9 cellular contexts compared by ENCODE assay signal in the genomic region with DNA sequence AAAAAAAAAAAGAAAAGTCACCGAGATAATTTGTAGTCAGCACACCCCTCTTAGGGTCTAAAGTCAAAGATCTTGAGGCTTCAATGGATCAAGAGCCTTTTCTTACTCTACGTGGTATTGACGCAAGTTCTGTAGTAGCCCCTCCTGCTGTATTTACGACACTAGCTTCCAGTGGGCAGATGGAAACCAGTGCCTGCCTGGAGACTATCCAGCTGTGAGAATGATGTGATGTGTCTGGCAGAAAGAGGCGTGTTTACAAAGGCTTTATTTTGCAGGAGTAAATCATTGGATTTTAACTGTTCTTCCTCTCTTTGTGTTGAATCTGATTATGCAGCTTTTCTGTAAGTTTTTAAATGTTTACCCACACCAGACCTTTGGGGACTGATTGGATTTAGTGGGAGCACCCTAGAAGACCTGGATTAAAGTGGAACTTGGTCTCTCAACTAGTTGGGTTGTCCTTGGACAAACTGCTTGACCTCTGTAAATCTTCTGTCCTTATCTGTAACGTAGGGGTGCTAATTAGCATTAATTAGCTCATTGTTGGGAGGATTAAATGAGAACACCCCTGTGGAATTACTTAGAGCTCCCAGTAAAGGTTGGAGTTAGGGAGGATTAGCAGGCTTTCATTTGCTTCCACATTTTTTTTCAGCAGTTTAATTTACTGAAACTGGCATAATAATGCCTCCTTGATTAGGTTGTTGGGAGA.
DNase-seq lines count a peak whose midpoint lies in the region; ATAC-seq and TF ChIP-seq lines count a peak whose summit lies in the region.
"Had no signal": no experiment of that assay in that cellular context is flagged by ENCODE, and none has a peak within 500 bp of the region (broad histone marks: within the 10 kb centered on the region; RNA-seq: fewer than 3 reads in every experiment).

No MANE protein-coding gene starts in this region.

- ATAC-seq in HG03442 (IDR thresholded peaks at IDR 0.05; ENCODE audit: unreplicated experiment): no peak

- peaks cover 89 to 91% of the 10 kb centered on the region in 2 experiments for H3K4me1 ChIP-seq in neutrophil (ENCODE audit: control insufficient read depth in 1 of 2, insufficient read depth in 1 of 2, low read depth in 1 of 2, low read length in 1 of 2)

- DNase-seq in EH (ENCODE audit: low read depth) (peak; percentile 31), NCI-H2227 treated with DMSO at 0.1 percent for 48 hours (lab: John Stamatoyannopoulos, UW) (peak; percentile 74), coronary artery (ENCODE audit: low spot score) (no peak), C1 segment of cervical spinal cord (lab: John Stamatoyannopoulos, UW) (no peak), germinal center (ENCODE audit: low spot score) (no peak)
- no peak for DNase-seq in stimulated activated naive CD4-positive, alpha-beta T cell (lab: John Stamatoyannopoulos, UW)
- DNase-seq: occipital lobe had no signal

- TF ChIP-seq CTCF in coronary artery (IDR thresholded peaks at IDR 0.05) (no peak), neutrophil (IDR thresholded peaks at IDR 0.05) (no peak)

- H3K27ac ChIP-seq in coronary artery: peak overlapping the region; percentile 73 to 84
- peak overlapping the region; percentile 94 for H3K27ac ChIP-seq in neutrophil

- H3K36me3 ChIP-seq in neutrophil: peaks cover 32% of the 10 kb centered on the region

- H3K4me3 ChIP-seq in coronary artery: peak overlapping the region; percentile 31
- H3K4me3 ChIP-seq in neutrophil (ENCODE audit: low read depth in 1 of 2, low read length in 1 of 2): peak overlapping the region in 1 of 2 experiments; percentile 43

- H3K27me3 ChIP-seq in neutrophil: no peaks in the 10 kb centered on the region

- H3K9me3 ChIP-seq in neutrophil: no peaks in the 10 kb centered on the region

Comparison
In these comparisons a context has a peak if more than half of its experiments do, and no peak if none do; other contexts are left out.
1. DNase-seq: peak in EH (single experiment) and NCI-H2227 treated with DMSO at 0.1 percent for 48 hours (single experiment); none in coronary artery (single experiment), stimulated activated naive CD4-positive, alpha-beta T cell (0 of 6), C1 segment of cervical spinal cord (0 of 14) and germinal center (single experiment).